17 cellular contexts compared by ENCODE assay signal in the genomic region with DNA sequence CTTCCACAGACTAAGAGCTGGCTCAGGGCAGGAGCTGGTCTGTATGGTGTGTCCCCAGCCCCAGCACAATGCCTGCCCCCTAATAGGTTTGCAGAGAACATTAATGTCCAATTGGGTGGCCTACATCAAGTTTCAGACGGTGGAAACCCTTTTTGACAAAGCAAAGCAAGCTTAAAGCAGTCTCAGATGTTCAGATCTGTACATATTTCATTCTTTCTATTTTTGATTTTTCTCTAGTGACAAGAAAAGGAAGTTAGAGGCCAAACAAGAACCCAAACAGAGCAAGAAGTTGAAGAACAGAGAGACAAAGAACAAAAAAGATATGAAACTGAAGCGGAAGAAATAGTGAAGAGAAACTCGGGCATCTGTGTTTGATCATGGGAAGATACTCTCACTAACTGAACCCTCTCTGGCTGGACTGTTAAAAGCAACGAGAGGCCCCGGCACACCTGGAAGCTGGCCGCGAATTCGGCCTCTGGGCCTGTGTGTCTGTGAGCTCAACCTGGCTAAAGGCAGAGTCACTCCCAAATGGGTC. TPM values are rescaled to one million over a fixed set of nuclear protein-coding genes. Genes with fewer than 3 reads are reported as not detected.
DNase-seq lines count a peak whose midpoint lies in the region; ATAC-seq and TF ChIP-seq lines count a peak whose summit lies in the region.
"Had no signal": no experiment of that assay in that cellular context is flagged by ENCODE, and none has a peak within 500 bp of the region (broad histone marks: within the 10 kb centered on the region; RNA-seq: fewer than 3 reads in every experiment).

No MANE protein-coding gene starts in this region.

- no peak overlapping the region for H3K4me2 ChIP-seq in hepatocyte
- H3K4me2 ChIP-seq: KMS-11 had no signal

- H3K27ac Mint-ChIP-seq in endothelial cell (ENCODE audit: unreplicated experiment), result no peak overlapping the region

- peak; percentile 68 for DNase-seq in GM13976 (ENCODE audit: low spot score)
- DNase-seq in GM20000 (ENCODE audit: low spot score), result peak; percentile 63
- DNase-seq in endothelial cell (ENCODE audit: low spot score), result no peak
- no peak for DNase-seq in hepatocyte (ENCODE audit: low spot score)
- DNase-seq in SIG-M5 treated with dmso at 0.1 percent for 504 hours (lab: John Stamatoyannopoulos, UW; ENCODE audit: unreplicated experiment), result no peak
- DNase-seq in upper lobe of left lung, result no peak
- DNase-seq: heart left ventricle; NCI-H1694 treated with DMSO at 0.1 percent for 48 hours; NCI-H774; stimulated activated CD4-positive, alpha-beta T cell treated with anti-CD3 and anti-CD28 coated beads, Interleukin-4, amount 100 ng/mL, for 24 hours; stimulated activated naive CD4-positive, alpha-beta T cell treated with Interleukin-2 at 50 U/mL for 16 hours had no signal

- no peaks in the 10 kb centered on the region for H3K9me3 Mint-ChIP-seq in endothelial cell (ENCODE audit: unreplicated experiment)

- no peaks in the 10 kb centered on the region for H3K79me2 ChIP-seq in hepatocyte

- in situ Hi-C loops in GM13976 (cut with MboI; ENCODE audit: low sequenced_read_pairs, unreplicated experiment), result no loop called here

- peaks cover 48% of the 10 kb centered on the region for H3K36me3 Mint-ChIP-seq in endothelial cell (ENCODE audit: low read depth, unreplicated experiment)

- H3K9me3 ChIP-seq in hepatocyte (ENCODE audit: low read depth) (no peaks in the 10 kb centered on the region), upper lobe of left lung (no peaks in the 10 kb centered on the region)
- H3K9me3 ChIP-seq: HAP-1, heart left ventricle had no signal

- H3K4me1 ChIP-seq in hepatocyte (ENCODE audit: insufficient read depth) (peaks cover 10% of the 10 kb centered on the region), upper lobe of left lung (no peaks in the 10 kb centered on the region)
- H3K4me1 ChIP-seq: HAP-1 had no signal

- ATAC-seq in HG03103 (IDR thresholded peaks at IDR 0.05; ENCODE audit: low read depth, unreplicated experiment) (peak; percentile 51), HG03439 (IDR thresholded peaks at IDR 0.05; ENCODE audit: unreplicated experiment) (no peak), upper lobe of left lung (ENCODE audit: low FRiP score in 2 of 2) (no peak)
- ATAC-seq: heart left ventricle, Right ventricle myocardium inferior had no signal

- no peak overlapping the region for H3K27ac ChIP-seq in hepatocyte
- H3K27ac ChIP-seq in upper lobe of left lung, result no peak overlapping the region
- H3K27ac ChIP-seq: C4-2B, heart left ventricle, KMS-11 had no signal

- H3K27me3 ChIP-seq in hepatocyte (no peaks in the 10 kb centered on the region), upper lobe of left lung (no peaks in the 10 kb centered on the region)
- H3K27me3 ChIP-seq: heart left ventricle had no signal

- WGBS in hepatocyte (ENCODE audit: low lambda C conversion rate, missing lambda C conversion rate), result 85% methylated on average over 8 of the region's 8 CpGs
- WGBS in upper lobe of left lung, 2 donors, result 84 to 86% methylated on average over 8 of the region's 8 CpGs

- H3K4me3 ChIP-seq in hepatocyte (no peak overlapping the region), upper lobe of left lung (no peak overlapping the region)
- H3K4me3 ChIP-seq: HAP-1, heart left ventricle had no signal

- no peak for TF ChIP-seq CTCF in GM13976 (IDR thresholded peaks at IDR 0.05; ENCODE audit: borderline replicate concordance, control extremely low read depth, extremely low read depth, insufficient read depth, missing control alignments)
- no peak for TF ChIP-seq CTCF in GM20000 (IDR thresholded peaks at IDR 0.05; ENCODE audit: extremely low read depth, missing control alignments)
- no peak for TF ChIP-seq CTCF in endothelial cell (IDR thresholded peaks at IDR 0.05; ENCODE audit: unreplicated experiment)
- TF ChIP-seq CTCF in hepatocyte (IDR thresholded peaks at IDR 0.05; ENCODE audit: poor library complexity), result no peak
- no peak for TF ChIP-seq CTCF in upper lobe of left lung (IDR thresholded peaks at IDR 0.05)

- peak overlapping the region; percentile 14 for H3K4me3 Mint-ChIP-seq in endothelial cell (ENCODE audit: unreplicated experiment)

- peaks cover 8% of the 10 kb centered on the region for H3K27me3 Mint-ChIP-seq in endothelial cell (ENCODE audit: unreplicated experiment)

- H3K4me1 Mint-ChIP-seq in endothelial cell (ENCODE audit: unreplicated experiment), result peaks cover 3% of the 10 kb centered on the region

- no peak for TF ChIP-seq EP300 in upper lobe of left lung (IDR thresholded peaks at IDR 0.05)

- no peaks in the 10 kb centered on the region for H4K20me1 ChIP-seq in hepatocyte (ENCODE audit: insufficient read depth, poor library complexity, severe bottlenecking)

- no peak for TF ChIP-seq POLR2A in upper lobe of left lung (IDR thresholded peaks at IDR 0.05)

- H2AFZ ChIP-seq in hepatocyte, result no peak overlapping the region

- H3K36me3 ChIP-seq in hepatocyte (replicated peaks; ENCODE audit: insufficient read depth, low read depth) (no peaks in the 10 kb centered on the region), upper lobe of left lung (peaks cover 35 to 97% (median 78%) of the 10 kb centered on the region in 4 donors)

- no peaks in the 10 kb centered on the region for H3K9me2 ChIP-seq in hepatocyte (replicated peaks; ENCODE audit: insufficient read depth)

RNA-seq across cellular contexts. Expression of a gene that starts 40.5 kb away (rescaled TPM):
- total RNA-seq in endothelial cell (ENCODE audit: unreplicated experiment) (34.4 TPM), hepatocyte (20.5 and 27.6 TPM in 2 replicates), upper lobe of left lung (10 to 100 TPM; 19.3 to 69.1 (median 32.5) TPM)
- 18.3 and 21.6 TPM in 2 replicates for polyA plus RNA-seq in hepatocyte

Comparison
In these comparisons a context has a peak if more than half of its experiments do, and no peak if none do; other contexts are left out.
1. DNase-seq: peak in GM13976 (single experiment) and GM20000 (single experiment); none in endothelial cell (single experiment), hepatocyte (single experiment), SIG-M5 treated with dmso at 0.1 percent for 504 hours (single experiment) and upper lobe of left lung (0 of 2).